ENCODE assay signal across 32 cellular contexts in genomic region chr11:60783911-60784310, GRCh38. TPM values are rescaled to one million over a fixed set of nuclear protein-coding genes. Genes with fewer than 3 reads are reported as not detected.
"Had no signal": no experiment of that assay in that cellular context is flagged by ENCODE, and none has a peak within 500 bp of the region (broad histone marks: within the 10 kb centered on the region; RNA-seq: fewer than 3 reads in every experiment).

No MANE protein-coding gene starts in this region.

- H3K27me3 Mint-ChIP-seq: activated CD4-positive, alpha-beta T cell treated with anti-CD3 and anti-CD28 coated beads for 36 hours; activated T-cell treated with anti-CD3 and anti-CD28 coated beads, Interleukin-2, amount 50 U/mL, for 24 hours; effector memory CD8-positive, alpha-beta T cell had no signal

- H3K9me3 ChIP-seq: ascending aorta, breast epithelium, esophagus muscularis mucosa, gastroesophageal sphincter had no signal

- DNase-seq: activated CD4-positive, alpha-beta memory T cell treated with anti-CD3 and anti-CD28 coated beads, Interleukin-2, amount 10 ng/mL, durations not matched to agents 7 days and 5 days; activated CD4-positive, alpha-beta T cell treated with anti-CD3 and anti-CD28 coated beads for 36 hours; activated CD4-positive, alpha-beta T cell treated with anti-CD3 and anti-CD28 coated beads, Interleukin-2, amount 10 ng/mL, durations not matched to agents 24 days and 14 days; activated CD4-positive, alpha-beta T cell treated with anti-CD3 and anti-CD28 coated beads, Interleukin-2, amount 50 U/mL, for 4 hours; activated CD4-positive, CD25-positive, alpha-beta regulatory T cell; activated CD4-positive, CD25-positive, alpha-beta regulatory T cell treated with anti-CD3 and anti-CD28 coated beads, Interleukin-2, amount 50 U/mL, for 72 hours; activated CD8-positive, alpha-beta memory T cell treated with anti-CD3 and anti-CD28 coated beads, Interleukin-2, amount 50 U/mL, for 48 hours; activated gamma-delta T cell; activated naive CD4-positive, alpha-beta T cell; activated naive CD4-positive, alpha-beta T cell treated with anti-CD3 and anti-CD28 coated beads, Interleukin-2, amount 10 ng/mL, durations not matched to agents 7 days and 5 days; activated naive CD8-positive, alpha-beta T cell treated with anti-CD3 and anti-CD28 coated beads, Interleukin-2, amount 10 ng/mL, durations not matched to agents 7 days and 5 days; activated T-cell treated with anti-CD3 and anti-CD28 coated beads for 4 hours; activated T-cell treated with anti-CD3 and anti-CD28 coated beads, Interleukin-2, amount 50 U/mL, for 24 hours; activated T-cell treated with anti-CD3 and anti-CD28 coated beads, Interleukin-2, amount 50 U/mL, for 72 hours; central memory CD4-positive, alpha-beta T cell; cerebellar nuclear complex; cortex of kidney; dermis blood vessel endothelial cell; effector CD4-positive, alpha-beta T cell; effector memory CD8-positive, alpha-beta T cell; erythroblast; foreskin melanocyte; T-helper 2 cell had no signal

- H3K4me1 Mint-ChIP-seq: activated CD4-positive, alpha-beta memory T cell treated with anti-CD3 and anti-CD28 coated beads, Interleukin-2, amount 10 ng/mL, durations not matched to agents 7 days and 5 days; activated CD4-positive, alpha-beta T cell treated with anti-CD3 and anti-CD28 coated beads for 36 hours; activated CD4-positive, alpha-beta T cell treated with anti-CD3 and anti-CD28 coated beads, Interleukin-2, amount 10 ng/mL, durations not matched to agents 24 days and 14 days; activated naive CD4-positive, alpha-beta T cell treated with anti-CD3 and anti-CD28 coated beads, Interleukin-2, amount 10 ng/mL, durations not matched to agents 7 days and 5 days; activated naive CD8-positive, alpha-beta T cell treated with anti-CD3 and anti-CD28 coated beads, Interleukin-2, amount 10 ng/mL, durations not matched to agents 7 days and 5 days had no signal

- H3K4me3 ChIP-seq: ascending aorta, breast epithelium, cardiac muscle cell, esophagus muscularis mucosa, gastroesophageal sphincter had no signal

- H3K4me3 Mint-ChIP-seq: activated CD4-positive, alpha-beta memory T cell treated with anti-CD3 and anti-CD28 coated beads, Interleukin-2, amount 10 ng/mL, durations not matched to agents 7 days and 5 days; activated CD4-positive, alpha-beta T cell treated with anti-CD3 and anti-CD28 coated beads for 36 hours; activated CD4-positive, alpha-beta T cell treated with anti-CD3 and anti-CD28 coated beads, Interleukin-2, amount 10 ng/mL, durations not matched to agents 24 days and 14 days; activated naive CD4-positive, alpha-beta T cell treated with anti-CD3 and anti-CD28 coated beads, Interleukin-2, amount 10 ng/mL, durations not matched to agents 7 days and 5 days; activated naive CD8-positive, alpha-beta T cell treated with anti-CD3 and anti-CD28 coated beads, Interleukin-2, amount 10 ng/mL, durations not matched to agents 7 days and 5 days; activated T-cell treated with anti-CD3 and anti-CD28 coated beads, Interleukin-2, amount 50 U/mL, for 24 hours; activated T-cell treated with anti-CD3 and anti-CD28 coated beads, Interleukin-2, amount 50 U/mL, for 72 hours; brain; effector memory CD8-positive, alpha-beta T cell had no signal

- ATAC-seq: activated CD4-positive, alpha-beta T cell treated with anti-CD3 and anti-CD28 coated beads for 36 hours; activated naive CD4-positive, alpha-beta T cell treated with anti-CD3 and anti-CD28 coated beads, Interleukin-2, amount 50 U/mL, for 72 hours; activated T-cell treated with anti-CD3 and anti-CD28 coated beads, Interleukin-2, amount 50 U/mL, for 72 hours; effector memory CD8-positive, alpha-beta T cell; gastroesophageal sphincter had no signal

- H3K4me1 ChIP-seq: ascending aorta, breast epithelium had no signal

- H3K27ac ChIP-seq: ascending aorta, breast epithelium, cardiac muscle cell, esophagus muscularis mucosa, gastroesophageal sphincter had no signal

- H3K27ac Mint-ChIP-seq: activated CD4-positive, alpha-beta memory T cell treated with anti-CD3 and anti-CD28 coated beads, Interleukin-2, amount 10 ng/mL, durations not matched to agents 7 days and 5 days; activated CD4-positive, alpha-beta T cell treated with anti-CD3 and anti-CD28 coated beads for 36 hours; activated CD4-positive, alpha-beta T cell treated with anti-CD3 and anti-CD28 coated beads, Interleukin-2, amount 10 ng/mL, durations not matched to agents 24 days and 14 days; activated naive CD4-positive, alpha-beta T cell treated with anti-CD3 and anti-CD28 coated beads, Interleukin-2, amount 10 ng/mL, durations not matched to agents 7 days and 5 days; activated naive CD8-positive, alpha-beta T cell treated with anti-CD3 and anti-CD28 coated beads, Interleukin-2, amount 10 ng/mL, durations not matched to agents 7 days and 5 days; activated T-cell treated with anti-CD3 and anti-CD28 coated beads, Interleukin-2, amount 50 U/mL, for 24 hours; activated T-cell treated with anti-CD3 and anti-CD28 coated beads, Interleukin-2, amount 50 U/mL, for 72 hours; effector memory CD8-positive, alpha-beta T cell had no signal

- H3K36me3 Mint-ChIP-seq: activated naive CD4-positive, alpha-beta T cell treated with anti-CD3 and anti-CD28 coated beads, Interleukin-2, amount 10 ng/mL, durations not matched to agents 7 days and 5 days; activated naive CD4-positive, alpha-beta T cell treated with anti-CD3 and anti-CD28 coated beads, Interleukin-2, amount 50 U/mL, for 72 hours; activated naive CD8-positive, alpha-beta T cell treated with anti-CD3 and anti-CD28 coated beads, Interleukin-2, amount 10 ng/mL, durations not matched to agents 7 days and 5 days; brain had no signal

- H3K27me3 ChIP-seq: ascending aorta, breast epithelium, cardiac muscle cell, esophagus muscularis mucosa, gastroesophageal sphincter had no signal

- H3K9me3 Mint-ChIP-seq: activated CD4-positive, alpha-beta memory T cell treated with anti-CD3 and anti-CD28 coated beads, Interleukin-2, amount 10 ng/mL, durations not matched to agents 7 days and 5 days; activated CD4-positive, alpha-beta T cell treated with anti-CD3 and anti-CD28 coated beads, Interleukin-2, amount 10 ng/mL, durations not matched to agents 24 days and 14 days; activated naive CD4-positive, alpha-beta T cell treated with anti-CD3 and anti-CD28 coated beads, Interleukin-2, amount 10 ng/mL, durations not matched to agents 7 days and 5 days; activated naive CD4-positive, alpha-beta T cell treated with anti-CD3 and anti-CD28 coated beads, Interleukin-2, amount 50 U/mL, for 72 hours; activated naive CD8-positive, alpha-beta T cell treated with anti-CD3 and anti-CD28 coated beads, Interleukin-2, amount 10 ng/mL, durations not matched to agents 7 days and 5 days; activated T-cell treated with anti-CD3 and anti-CD28 coated beads, Interleukin-2, amount 50 U/mL, for 24 hours; activated T-cell treated with anti-CD3 and anti-CD28 coated beads, Interleukin-2, amount 50 U/mL, for 72 hours; brain; effector memory CD8-positive, alpha-beta T cell had no signal

- H3K36me3 ChIP-seq: ascending aorta, breast epithelium, cardiac muscle cell, esophagus muscularis mucosa, gastroesophageal sphincter had no signal

RNA-seq across cellular contexts. Expression of gene MS4A10, which starts 1.2 kb away (rescaled TPM):
- total RNA-seq: activated CD4-positive, alpha-beta memory T cell treated with anti-CD3 and anti-CD28 coated beads, Interleukin-2, amount 10 ng/mL, durations not matched to agents 7 days and 5 days; activated CD4-positive, alpha-beta T cell treated with anti-CD3 and anti-CD28 coated beads for 36 hours; activated CD4-positive, alpha-beta T cell treated with anti-CD3 and anti-CD28 coated beads, Interleukin-2, amount 10 ng/mL, durations not matched to agents 24 days and 14 days; activated naive CD4-positive, alpha-beta T cell treated with anti-CD3 and anti-CD28 coated beads, Interleukin-2, amount 50 U/mL, for 72 hours; activated naive CD8-positive, alpha-beta T cell treated with anti-CD3 and anti-CD28 coated beads, Interleukin-2, amount 10 ng/mL, durations not matched to agents 7 days and 5 days; activated T-cell treated with anti-CD3 and anti-CD28 coated beads, Interleukin-2, amount 50 U/mL, for 72 hours; ascending aorta; breast epithelium; cardiac muscle cell; dermis blood vessel endothelial cell; esophagus muscularis mucosa; gastroesophageal sphincter; glomerular endothelial cell; T-helper 1 cell treated with Interleukin-12 subunit alpha and Interleukin-12 subunit beta and Interleukin-4 antibody, amounts not matched to agents 30 ng/mL and 1 ng/mL, for 36 hours had no signal
- polyA plus RNA-seq: cardiac muscle cell had no signal

RNA-seq across cellular contexts. Expression of gene MS4A15, which starts 27.2 kb away (rescaled TPM):
- total RNA-seq: activated CD4-positive, alpha-beta memory T cell treated with anti-CD3 and anti-CD28 coated beads, Interleukin-2, amount 10 ng/mL, durations not matched to agents 7 days and 5 days; activated CD4-positive, alpha-beta T cell treated with anti-CD3 and anti-CD28 coated beads for 36 hours; activated CD4-positive, alpha-beta T cell treated with anti-CD3 and anti-CD28 coated beads, Interleukin-2, amount 10 ng/mL, durations not matched to agents 24 days and 14 days; activated naive CD4-positive, alpha-beta T cell treated with anti-CD3 and anti-CD28 coated beads, Interleukin-2, amount 50 U/mL, for 72 hours; activated naive CD8-positive, alpha-beta T cell treated with anti-CD3 and anti-CD28 coated beads, Interleukin-2, amount 10 ng/mL, durations not matched to agents 7 days and 5 days; activated T-cell treated with anti-CD3 and anti-CD28 coated beads, Interleukin-2, amount 50 U/mL, for 72 hours; ascending aorta; breast epithelium; cardiac muscle cell; dermis blood vessel endothelial cell; gastroesophageal sphincter; glomerular endothelial cell; T-helper 1 cell treated with Interleukin-12 subunit alpha and Interleukin-12 subunit beta and Interleukin-4 antibody, amounts not matched to agents 30 ng/mL and 1 ng/mL, for 36 hours had no signal
- polyA plus RNA-seq: cardiac muscle cell had no signal

RNA-seq across cellular contexts. Expression of gene MS4A18, which starts 59.4 kb away (rescaled TPM):
- total RNA-seq: activated CD4-positive, alpha-beta memory T cell treated with anti-CD3 and anti-CD28 coated beads, Interleukin-2, amount 10 ng/mL, durations not matched to agents 7 days and 5 days; activated CD4-positive, alpha-beta T cell treated with anti-CD3 and anti-CD28 coated beads for 36 hours; activated CD4-positive, alpha-beta T cell treated with anti-CD3 and anti-CD28 coated beads, Interleukin-2, amount 10 ng/mL, durations not matched to agents 24 days and 14 days; activated naive CD4-positive, alpha-beta T cell treated with anti-CD3 and anti-CD28 coated beads, Interleukin-2, amount 50 U/mL, for 72 hours; activated naive CD8-positive, alpha-beta T cell treated with anti-CD3 and anti-CD28 coated beads, Interleukin-2, amount 10 ng/mL, durations not matched to agents 7 days and 5 days; activated T-cell treated with anti-CD3 and anti-CD28 coated beads, Interleukin-2, amount 50 U/mL, for 72 hours; ascending aorta; breast epithelium; cardiac muscle cell; dermis blood vessel endothelial cell; esophagus muscularis mucosa; gastroesophageal sphincter; glomerular endothelial cell; T-helper 1 cell treated with Interleukin-12 subunit alpha and Interleukin-12 subunit beta and Interleukin-4 antibody, amounts not matched to agents 30 ng/mL and 1 ng/mL, for 36 hours had no signal
- polyA plus RNA-seq: cardiac muscle cell had no signal
